16 cellular contexts compared by ENCODE assay signal in the genomic region with DNA sequence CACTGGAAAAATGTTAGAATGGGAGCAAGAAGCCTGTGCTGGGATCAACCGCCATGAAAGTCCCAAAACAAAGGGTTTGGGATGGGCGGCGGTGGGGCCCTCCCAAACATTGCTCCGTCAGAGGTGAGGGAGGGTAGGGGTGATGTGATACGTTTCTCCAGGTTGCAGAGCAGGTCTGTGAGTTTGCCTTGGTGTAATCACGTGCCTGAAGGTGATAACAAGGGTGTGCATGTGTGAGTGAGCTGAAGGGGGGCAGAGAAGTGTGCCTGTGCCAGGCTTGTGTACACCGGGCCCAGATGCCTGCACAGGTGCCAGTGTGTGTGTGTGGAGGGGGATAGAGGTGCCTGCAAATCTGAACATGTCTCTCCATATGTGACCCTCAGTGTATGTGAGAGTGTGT.
"Had no signal": no experiment of that assay in that cellular context is flagged by ENCODE, and none has a peak within 500 bp of the region (broad histone marks: within the 10 kb centered on the region; RNA-seq: fewer than 3 reads in every experiment).

No MANE protein-coding gene starts in this region.

- H3K27ac Mint-ChIP-seq: activated CD4-positive, alpha-beta T cell treated with anti-CD3 and anti-CD28 coated beads, Interleukin-2, amount 10 ng/mL, durations not matched to agents 7 days and 5 days; activated CD8-positive, alpha-beta memory T cell treated with anti-CD3 and anti-CD28 coated beads, Interleukin-2, amount 10 ng/mL, durations not matched to agents 7 days and 5 days; activated CD8-positive, alpha-beta T cell treated with anti-CD3 and anti-CD28 coated beads for 36 hours; activated naive CD4-positive, alpha-beta T cell treated with anti-CD3 and anti-CD28 coated beads, Interleukin-2, amount 10 ng/mL, durations not matched to agents 7 days and 5 days; endodermal cell had no signal

- H3K36me3 ChIP-seq: lower lobe of right lung had no signal

- H3K4me3 Mint-ChIP-seq: activated CD4-positive, alpha-beta T cell treated with anti-CD3 and anti-CD28 coated beads, Interleukin-2, amount 10 ng/mL, durations not matched to agents 7 days and 5 days; activated CD8-positive, alpha-beta memory T cell treated with anti-CD3 and anti-CD28 coated beads, Interleukin-2, amount 10 ng/mL, durations not matched to agents 7 days and 5 days; activated CD8-positive, alpha-beta T cell treated with anti-CD3 and anti-CD28 coated beads for 36 hours; activated naive CD4-positive, alpha-beta T cell treated with anti-CD3 and anti-CD28 coated beads, Interleukin-2, amount 10 ng/mL, durations not matched to agents 7 days and 5 days; endodermal cell had no signal

- H3K9me3 Mint-ChIP-seq: activated CD4-positive, alpha-beta T cell treated with anti-CD3 and anti-CD28 coated beads, Interleukin-2, amount 10 ng/mL, durations not matched to agents 7 days and 5 days; activated CD8-positive, alpha-beta T cell treated with anti-CD3 and anti-CD28 coated beads for 36 hours; activated naive CD4-positive, alpha-beta T cell treated with anti-CD3 and anti-CD28 coated beads, Interleukin-2, amount 10 ng/mL, durations not matched to agents 7 days and 5 days; endodermal cell had no signal

- DNase-seq: activated CD4-positive, alpha-beta T cell treated with anti-CD3 and anti-CD28 coated beads, Interleukin-2, amount 10 ng/mL, durations not matched to agents 7 days and 5 days; activated CD4-positive, CD25-positive, alpha-beta regulatory T cell treated with anti-CD3 and anti-CD28 coated beads, Interleukin-2, amount 50 U/mL, for 72 hours; activated CD8-positive, alpha-beta memory T cell treated with anti-CD3 and anti-CD28 coated beads, Interleukin-2, amount 10 ng/mL, durations not matched to agents 7 days and 5 days; activated CD8-positive, alpha-beta T cell treated with anti-CD3 and anti-CD28 coated beads for 36 hours; activated effector memory CD4-positive, alpha-beta T cell treated with anti-CD3 and anti-CD28 coated beads, Interleukin-2, amount 50 U/mL, for 16 hours; activated naive CD4-positive, alpha-beta T cell treated with anti-CD3 and anti-CD28 coated beads, Interleukin-2, amount 10 ng/mL, durations not matched to agents 7 days and 5 days; activated T-cell treated with anti-CD3 and anti-CD28 coated beads for 4 hours; amygdala; cerebellar nuclear complex; cortex of kidney; endodermal cell; lower lobe of right lung; occipital lobe; stimulated activated CD4-positive, alpha-beta T cell treated with anti-CD3 and anti-CD28 coated beads, Interleukin-2, amount 100 ng/mL, for 48 hours; stimulated activated naive CD4-positive, alpha-beta T cell treated with Interleukin-2 at 50 U/mL for 16 hours had no signal

- H3K27ac ChIP-seq: lower lobe of right lung had no signal

- ATAC-seq: activated CD8-positive, alpha-beta memory T cell treated with anti-CD3 and anti-CD28 coated beads, Interleukin-2, amount 10 ng/mL, durations not matched to agents 7 days and 5 days; activated CD8-positive, alpha-beta T cell treated with anti-CD3 and anti-CD28 coated beads for 36 hours; left lobe of liver; lower lobe of right lung had no signal

- H3K36me3 Mint-ChIP-seq: activated CD8-positive, alpha-beta memory T cell treated with anti-CD3 and anti-CD28 coated beads, Interleukin-2, amount 10 ng/mL, durations not matched to agents 7 days and 5 days; activated naive CD4-positive, alpha-beta T cell treated with anti-CD3 and anti-CD28 coated beads, Interleukin-2, amount 10 ng/mL, durations not matched to agents 7 days and 5 days had no signal

- H3K4me1 ChIP-seq: lower lobe of right lung had no signal

- H3K4me1 Mint-ChIP-seq: activated CD4-positive, alpha-beta T cell treated with anti-CD3 and anti-CD28 coated beads, Interleukin-2, amount 10 ng/mL, durations not matched to agents 7 days and 5 days; activated CD8-positive, alpha-beta memory T cell treated with anti-CD3 and anti-CD28 coated beads, Interleukin-2, amount 10 ng/mL, durations not matched to agents 7 days and 5 days; activated naive CD4-positive, alpha-beta T cell treated with anti-CD3 and anti-CD28 coated beads, Interleukin-2, amount 10 ng/mL, durations not matched to agents 7 days and 5 days had no signal

- H3K4me3 ChIP-seq: lower lobe of right lung had no signal

- H3K9me3 ChIP-seq: lower lobe of right lung had no signal
